Comparison of ENCODE assay signal across 11 cellular contexts in genomic region chr14:99436247-99437180, GRCh38. TPM values are rescaled to one million over a fixed set of nuclear protein-coding genes. Genes with fewer than 3 reads are reported as not detected.
DNase-seq lines count a peak whose midpoint lies in the region; ATAC-seq and TF ChIP-seq lines count a peak whose summit lies in the region.
"Had no signal": no experiment of that assay in that cellular context is flagged by ENCODE, and none has a peak within 500 bp of the region (broad histone marks: within the 10 kb centered on the region; RNA-seq: fewer than 3 reads in every experiment).

No MANE protein-coding gene starts in this region.

- H3K4me1 Mint-ChIP-seq in CD8-positive, alpha-beta memory T cell: peaks cover 52 to 70% (median 55%) of the 10 kb centered on the region in 3 donors
- H3K4me1 Mint-ChIP-seq in nephron: no peaks in the 10 kb centered on the region

- peaks cover 29% of the 10 kb centered on the region for H3K4me1 ChIP-seq in CD8-positive, alpha-beta memory T cell (ENCODE audit: insufficient read depth, low read length)
- H3K4me1 ChIP-seq: foreskin keratinocyte had no signal

- H3K9me3 ChIP-seq in CD8-positive, alpha-beta memory T cell (ENCODE audit: low read length): no peaks in the 10 kb centered on the region

- H3K4me3 Mint-ChIP-seq in CD8-positive, alpha-beta memory T cell: peak overlapping the region in 6 of 7 donors; percentile 48 to 86 (median 72)
- H3K4me3 Mint-ChIP-seq in nephron: no peak overlapping the region

- H3K27me3 ChIP-seq in CD8-positive, alpha-beta memory T cell (ENCODE audit: insufficient read depth, low read length, poor library complexity, severe bottlenecking): no peaks in the 10 kb centered on the region
- H3K27me3 ChIP-seq: foreskin keratinocyte had no signal

- H3K36me3 ChIP-seq in CD8-positive, alpha-beta memory T cell (ENCODE audit: insufficient read depth, low read length): peaks cover 4% of the 10 kb centered on the region

- peak overlapping the region; percentile 67 to 96 (median 91) for H3K27ac Mint-ChIP-seq in CD8-positive, alpha-beta memory T cell
- H3K27ac Mint-ChIP-seq in nephron: peak overlapping the region in 2 of 3 experiments; percentile 1 to 33

- POLR2A ChIA-PET in CD8-positive, alpha-beta memory T cell (lab: Charles Lee): no interaction called here

- peaks cover 12 to 68% (median 27%) of the 10 kb centered on the region in 3 donors for H3K36me3 Mint-ChIP-seq in CD8-positive, alpha-beta memory T cell
- peaks cover 70% of the 10 kb centered on the region for H3K36me3 Mint-ChIP-seq in nephron (ENCODE audit: low read depth)

- no peak overlapping the region for H3K27ac ChIP-seq in CD8-positive, alpha-beta memory T cell (ENCODE audit: low read depth, low read length)
- H3K27ac ChIP-seq: foreskin keratinocyte had no signal

- H3K27me3 Mint-ChIP-seq in CD8-positive, alpha-beta memory T cell: no peaks in the 10 kb centered on the region
- no peaks in the 10 kb centered on the region for H3K27me3 Mint-ChIP-seq in nephron (ENCODE audit: low read depth)

- H3K4me3 ChIP-seq in CD8-positive, alpha-beta memory T cell (ENCODE audit: low read length): no peak overlapping the region

- TF ChIP-seq CTCF in nephron (IDR thresholded peaks at IDR 0.05; ENCODE audit: unreplicated experiment in 3 of 3): no peak

- CTCF ChIA-PET in CD8-positive, alpha-beta memory T cell (lab: Charles Lee): interaction anchor here (1.4 kb wide), 1 partner anchor 21 kb away, joined by 3 read pairs; no protein-coding TSS in a partner anchor

- peak in 1 of 5 donors; percentile 11 for DNase-seq in CD8-positive, alpha-beta memory T cell
- DNase-seq in NCI-H226 (peak; percentile 12), ecto neural progenitor cell (ENCODE audit: low spot score) (peak; percentile 17), NCI-H128 (lab: John Stamatoyannopoulos, UW; ENCODE audit: unreplicated experiment) (no peak), NCI-H2107 treated with DMSO at 0.1 percent for 48 hours (lab: John Stamatoyannopoulos, UW; ENCODE audit: unreplicated experiment) (no peak)
- DNase-seq: foreskin keratinocyte, Kasumi-1, NCI-H446 treated with DMSO at 0.1 percent for 48 hours, SHP77 had no signal

- no peak for ATAC-seq in HG02571 (IDR thresholded peaks at IDR 0.05; ENCODE audit: unreplicated experiment)
- ATAC-seq: foreskin keratinocyte had no signal

- no peaks in the 10 kb centered on the region for H3K9me3 Mint-ChIP-seq in CD8-positive, alpha-beta memory T cell
- H3K9me3 Mint-ChIP-seq in nephron: no peaks in the 10 kb centered on the region

RNA-seq across cellular contexts. Expression of gene SETD3, which starts 44.1 kb away (rescaled TPM):
- total RNA-seq in CD8-positive, alpha-beta memory T cell: 10 to 100 TPM; 57.1 to 57.9 TPM
- 52.1 TPM for polyA plus RNA-seq in CD8-positive, alpha-beta memory T cell

RNA-seq across cellular contexts. Expression of gene CCNK, which starts 44.7 kb away (rescaled TPM):
- 100 to 1,000 TPM; 110 to 115 TPM for total RNA-seq in CD8-positive, alpha-beta memory T cell
- 16.4 TPM for polyA plus RNA-seq in CD8-positive, alpha-beta memory T cell

Comparison
In these comparisons a context has a peak if more than half of its experiments do, and no peak if none do; other contexts are left out.
1. DNase-seq: peak in NCI-H226 (single experiment) and ecto neural progenitor cell (single experiment); none in NCI-H128 (single experiment) and NCI-H2107 treated with DMSO at 0.1 percent for 48 hours (single experiment).
2. H3K4me3 Mint-ChIP-seq: peak in CD8-positive, alpha-beta memory T cell (6 of 7); none in nephron (0 of 3).